Comparison of ENCODE assay signal across 1 cellular context in the genomic region with DNA sequence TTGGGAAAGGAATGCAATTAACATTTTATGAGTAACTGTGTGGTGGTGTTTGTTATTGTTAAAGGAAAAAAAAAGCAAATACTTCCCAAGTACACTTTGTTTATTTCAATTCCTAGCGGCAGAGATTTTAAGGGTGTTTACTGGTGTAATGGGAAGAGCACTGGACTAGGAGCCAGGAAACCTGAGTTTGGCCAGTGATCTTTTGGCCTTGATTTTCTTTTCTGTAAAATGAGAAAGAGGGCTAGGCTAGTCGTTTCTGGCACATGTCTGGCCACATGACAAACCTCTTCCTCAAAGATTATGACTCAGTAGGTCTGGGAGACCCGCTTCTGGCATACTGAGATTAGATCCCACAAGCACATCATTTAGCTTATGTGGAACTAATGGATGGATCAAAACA.
TF ChIP-seq lines count a peak whose summit lies in the region.

No MANE protein-coding gene starts in this region.

TF ChIP-seq in SK-N-SH treated with all-trans-retinoic acid at 6 μM for 48 hours, 23 proteins besides CTCF, POLR2A, EP300 and RAD21 (continued from another document):
- TF ChIP-seq, protein P1, sequence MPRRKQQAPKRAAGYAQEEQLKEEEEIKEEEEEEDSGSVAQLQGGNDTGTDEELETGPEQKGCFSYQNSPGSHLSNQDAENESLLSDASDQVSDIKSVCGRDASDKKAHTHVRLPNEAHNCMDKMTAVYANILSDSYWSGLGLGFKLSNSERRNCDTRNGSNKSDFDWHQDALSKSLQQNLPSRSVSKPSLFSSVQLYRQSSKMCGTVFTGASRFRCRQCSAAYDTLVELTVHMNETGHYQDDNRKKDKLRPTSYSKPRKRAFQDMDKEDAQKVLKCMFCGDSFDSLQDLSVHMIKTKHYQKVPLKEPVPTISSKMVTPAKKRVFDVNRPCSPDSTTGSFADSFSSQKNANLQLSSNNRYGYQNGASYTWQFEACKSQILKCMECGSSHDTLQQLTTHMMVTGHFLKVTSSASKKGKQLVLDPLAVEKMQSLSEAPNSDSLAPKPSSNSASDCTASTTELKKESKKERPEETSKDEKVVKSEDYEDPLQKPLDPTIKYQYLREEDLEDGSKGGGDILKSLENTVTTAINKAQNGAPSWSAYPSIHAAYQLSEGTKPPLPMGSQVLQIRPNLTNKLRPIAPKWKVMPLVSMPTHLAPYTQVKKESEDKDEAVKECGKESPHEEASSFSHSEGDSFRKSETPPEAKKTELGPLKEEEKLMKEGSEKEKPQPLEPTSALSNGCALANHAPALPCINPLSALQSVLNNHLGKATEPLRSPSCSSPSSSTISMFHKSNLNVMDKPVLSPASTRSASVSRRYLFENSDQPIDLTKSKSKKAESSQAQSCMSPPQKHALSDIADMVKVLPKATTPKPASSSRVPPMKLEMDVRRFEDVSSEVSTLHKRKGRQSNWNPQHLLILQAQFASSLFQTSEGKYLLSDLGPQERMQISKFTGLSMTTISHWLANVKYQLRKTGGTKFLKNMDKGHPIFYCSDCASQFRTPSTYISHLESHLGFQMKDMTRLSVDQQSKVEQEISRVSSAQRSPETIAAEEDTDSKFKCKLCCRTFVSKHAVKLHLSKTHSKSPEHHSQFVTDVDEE (CRISPR knock-in tag; IDR thresholded peaks at IDR 0.05), result no peak
